ENCODE assay signal across 7 cellular contexts in genomic region chr7:106283831-106284515, GRCh38. TPM values are rescaled to one million over a fixed set of nuclear protein-coding genes. Genes with fewer than 3 reads are reported as not detected.
DNase-seq lines count a peak whose midpoint lies in the region; ATAC-seq, FAIRE-seq and TF ChIP-seq lines count a peak whose summit lies in the region.

No MANE protein-coding gene starts in this region.

- no peaks in the 10 kb centered on the region for H3K9me3 ChIP-seq in mucosa of descending colon

- intact Hi-C loops in mucosa of descending colon (cut with DNase I, micrococcal nuclease) = no loop called here

- ATAC-seq in HG03045 (IDR thresholded peaks at IDR 0.05; ENCODE audit: unreplicated experiment) (peak; percentile 17), mucosa of descending colon (peak; percentile 14)

- no peaks in the 10 kb centered on the region for H3K36me3 ChIP-seq in mucosa of descending colon (ENCODE audit: low read depth)

- H3K4me1 ChIP-seq in mucosa of descending colon (ENCODE audit: low read depth) = peaks cover 14% of the 10 kb centered on the region

- no peak for TF ChIP-seq CTCF in epithelial cell of esophagus (IDR thresholded peaks at IDR 0.05; ENCODE audit: insufficient read depth, low read depth, low read length, missing control alignments)
- no peak for TF ChIP-seq CTCF in mucosa of descending colon (IDR thresholded peaks at IDR 0.05)

- FAIRE-seq in GM18507 (lab: Jason Lieb, UNC) = peak; percentile 84

- H3K4me3 ChIP-seq in epithelial cell of esophagus (ENCODE audit: low read length) (peak overlapping the region; percentile 93), mucosa of descending colon (peak overlapping the region; percentile 55)

- DNase-seq in GM18507 (ENCODE audit: extremely low spot score, insufficient read length, low read depth) (no peak), NCI-H526 (lab: John Stamatoyannopoulos, UW) (peak; percentile 64 to 87), activated T-cell treated with anti-CD3 and anti-CD28 coated beads for 1 hour (ENCODE audit: low read depth) (peak; percentile 22), epithelial cell of esophagus (ENCODE audit: low read depth) (peak; percentile 46), mucosa of descending colon (peak; percentile 67 to 79 (median 67))
- peak; percentile 60 for DNase-seq in stimulated activated CD8-positive, alpha-beta memory T cell treated with anti-CD3 and anti-CD28 coated beads, Interleukin-4, amount 100 ng/mL, for 48 hours

RNA-seq across cellular contexts. Expression of gene NAMPT, which starts 0.8 kb away (rescaled TPM):
- 100 to 1,000 TPM; 102 to 206 (median 118) TPM for total RNA-seq in mucosa of descending colon
